Comparison of ENCODE assay signal across 8 cellular contexts in the genomic region with DNA sequence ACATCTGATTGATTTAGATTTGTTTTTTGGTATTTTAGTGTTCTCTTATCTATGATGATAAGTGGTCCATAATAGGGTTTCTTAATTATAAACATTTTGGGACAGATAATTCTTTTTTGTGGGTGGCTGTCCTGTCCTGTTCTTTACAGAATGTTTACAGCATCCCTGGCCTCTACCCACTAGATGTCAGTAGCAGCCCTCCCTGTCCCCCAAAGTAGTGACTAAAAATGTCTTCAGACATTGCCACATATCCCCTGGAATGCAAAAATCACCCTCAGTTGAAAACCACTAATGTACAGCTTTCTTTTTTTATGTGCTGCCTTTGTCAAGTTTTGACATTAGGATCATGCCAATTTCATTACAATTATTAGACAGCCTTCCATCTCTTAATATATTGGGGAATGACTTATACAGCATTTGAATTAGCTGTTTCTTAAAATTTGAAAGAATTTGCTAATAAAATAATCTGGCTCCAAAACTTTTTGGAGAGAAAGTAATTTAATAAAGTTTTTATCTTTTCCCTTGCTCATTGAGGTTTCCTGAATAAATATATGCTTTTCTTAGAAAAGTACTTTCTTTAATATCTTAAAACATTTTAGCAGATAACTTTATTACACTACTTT. TPM values are rescaled to one million over a fixed set of nuclear protein-coding genes. Genes with fewer than 3 reads are reported as not detected.
A peak's percentile ranks its signal among the peaks of the same experiment; 100 is the strongest.
DNase-seq lines count a peak whose midpoint lies in the region; ATAC-seq, FAIRE-seq and TF ChIP-seq lines count a peak whose summit lies in the region.

No MANE protein-coding gene starts in this region.

- no peaks in the 10 kb centered on the region for H3K9me3 ChIP-seq in OCI-LY1 (ENCODE audit: low read length)

- DNase-seq in D721Med (ENCODE audit: insufficient read length, low spot score) (no peak), GM23338 (ENCODE audit: low spot score) (peak; percentile 61), kidney glomerular epithelial cell (lab: John Stamatoyannopoulos, UW) (peak; percentile 14), type B pancreatic cell (ENCODE audit: extremely low spot score, unreplicated experiment) (no peak), NCI-H226 (no peak), NCI-H1436 treated with DMSO at 0.1 percent for 48 hours (lab: John Stamatoyannopoulos, UW) (no peak)
- no peak for DNase-seq in activated naive CD4-positive, alpha-beta T cell treated with anti-CD3 and anti-CD28 coated beads, Interleukin-2, amount 50 U/mL, for 72 hours (ENCODE audit: low spot score in 2 of 2)

- no peak for FAIRE-seq in D721Med (lab: Jason Lieb, UNC)

- H3K9me2 ChIP-seq in GM23338 (ENCODE audit: insufficient read depth) (no peaks in the 10 kb centered on the region), OCI-LY1 (ENCODE audit: low read depth, low read length) (no peaks in the 10 kb centered on the region)

- H4K20me1 ChIP-seq in GM23338 (replicated peaks; ENCODE audit: insufficient read depth) (no peaks in the 10 kb centered on the region), OCI-LY1 (ENCODE audit: insufficient read depth, low read length) (no peaks in the 10 kb centered on the region)

- H3K9me3 Mint-ChIP-seq in GM23338 = no peaks in the 10 kb centered on the region
- no peaks in the 10 kb centered on the region for H3K9me3 Mint-ChIP-seq in activated naive CD4-positive, alpha-beta T cell treated with anti-CD3 and anti-CD28 coated beads, Interleukin-2, amount 50 U/mL, for 72 hours
- H3K9me3 Mint-ChIP-seq in type B pancreatic cell = no peaks in the 10 kb centered on the region

- no peaks in the 10 kb centered on the region for H3K79me2 ChIP-seq in GM23338 (replicated peaks; ENCODE audit: insufficient read depth)
- no peaks in the 10 kb centered on the region for H3K79me2 ChIP-seq in OCI-LY1 (ENCODE audit: insufficient read depth, low read length)

- H3K4me3 ChIP-seq in GM23338 (no peak overlapping the region), OCI-LY1 (ENCODE audit: low read depth, low read length, poor library complexity, severe bottlenecking) (no peak overlapping the region)

- H3K36me3 Mint-ChIP-seq in GM23338 (ENCODE audit: low read depth) = no peaks in the 10 kb centered on the region
- peaks cover 12 to 52% of the 10 kb centered on the region in 2 donors for H3K36me3 Mint-ChIP-seq in activated naive CD4-positive, alpha-beta T cell treated with anti-CD3 and anti-CD28 coated beads, Interleukin-2, amount 50 U/mL, for 72 hours
- peaks cover 4% of the 10 kb centered on the region for H3K36me3 Mint-ChIP-seq in type B pancreatic cell

- H3K9ac ChIP-seq in OCI-LY1 (ENCODE audit: low read length) = no peak overlapping the region

- H3K4me2 ChIP-seq in GM23338 (no peak overlapping the region), OCI-LY1 (ENCODE audit: low read length) (no peak overlapping the region)

- H3K27me3 Mint-ChIP-seq in GM23338 (ENCODE audit: insufficient read depth, low read depth, poor library complexity) (peaks cover 2% of the 10 kb centered on the region), type B pancreatic cell (no peaks in the 10 kb centered on the region)

- H3K4me1 Mint-ChIP-seq in GM23338 (peaks cover 6% of the 10 kb centered on the region; the same call in 2 of the 3 replicates), type B pancreatic cell (ENCODE audit: unreplicated experiment) (no peaks in the 10 kb centered on the region)

- H3F3A ChIP-seq in GM23338 (replicated peaks; ENCODE audit: low read depth) = no peaks in the 10 kb centered on the region
- H3F3A ChIP-seq in OCI-LY1 (ENCODE audit: insufficient read depth, low read length) = no peaks in the 10 kb centered on the region

- peak; percentile 15 for TF ChIP-seq CTCF in D721Med (IDR thresholded peaks at IDR 0.05; ENCODE audit: insufficient read depth, missing control alignments)
- peak; percentile 76 to 84 for TF ChIP-seq CTCF in GM23338 (conservative IDR thresholded peaks at IDR 0.05; ENCODE audit: low read depth in 2 of 2)
- peak; percentile 69 for TF ChIP-seq CTCF in OCI-LY1 (IDR thresholded peaks at IDR 0.05; ENCODE audit: low read length)
- peak; percentile 60 for TF ChIP-seq CTCF in type B pancreatic cell (conservative IDR thresholded peaks at IDR 0.05)

- H3K36me3 ChIP-seq in GM23338 (ENCODE audit: insufficient read depth) = no peaks in the 10 kb centered on the region
- H3K36me3 ChIP-seq in OCI-LY1 (ENCODE audit: insufficient read depth, low read length) = peaks cover 99% of the 10 kb centered on the region

- H3K27ac Mint-ChIP-seq in GM23338 (no peak overlapping the region), type B pancreatic cell (no peak overlapping the region)
- no peak overlapping the region for H3K27ac Mint-ChIP-seq in activated naive CD4-positive, alpha-beta T cell treated with anti-CD3 and anti-CD28 coated beads, Interleukin-2, amount 50 U/mL, for 72 hours

- H3K27ac ChIP-seq in GM23338 (ENCODE audit: low read depth) = no peak overlapping the region
- no peak overlapping the region for H3K27ac ChIP-seq in OCI-LY1 (ENCODE audit: low read depth, low read length, poor library complexity, severe bottlenecking)

- peak; percentile 70 for ATAC-seq in GM23338
- ATAC-seq in activated naive CD4-positive, alpha-beta T cell treated with anti-CD3 and anti-CD28 coated beads, Interleukin-2, amount 50 U/mL, for 72 hours = peak; percentile 63 to 70

- no peak overlapping the region for H2AFZ ChIP-seq in GM23338
- no peak overlapping the region for H2AFZ ChIP-seq in OCI-LY1 (ENCODE audit: low read length)

- H3K27me3 ChIP-seq in GM23338 (ENCODE audit: insufficient read depth) = no peaks in the 10 kb centered on the region
- H3K27me3 ChIP-seq in OCI-LY1 (ENCODE audit: insufficient read depth, low read length) = no peaks in the 10 kb centered on the region

- H3K4me1 ChIP-seq in GM23338 (ENCODE audit: insufficient read depth) (no peaks in the 10 kb centered on the region), OCI-LY1 (ENCODE audit: insufficient read depth, low read length, severe bottlenecking) (peaks cover 7% of the 10 kb centered on the region)

- no peak overlapping the region for H3K4me3 Mint-ChIP-seq in GM23338
- no peak overlapping the region for H3K4me3 Mint-ChIP-seq in type B pancreatic cell

TF ChIP-seq in GM23338, 12 proteins besides CTCF, POLR2A, EP300 and RAD21:
- TF ChIP-seq ZNF331 (CRISPR knock-in tag; IDR thresholded peaks at IDR 0.05; ENCODE audit: low read depth) = no peak
- TF ChIP-seq NANOG (IDR thresholded peaks at IDR 0.05; ENCODE audit: borderline replicate concordance) = no peak
- no peak for TF ChIP-seq EZH2 (IDR thresholded peaks at IDR 0.05; ENCODE audit: low read depth, unreplicated experiment)
- TF ChIP-seq, protein P1, sequence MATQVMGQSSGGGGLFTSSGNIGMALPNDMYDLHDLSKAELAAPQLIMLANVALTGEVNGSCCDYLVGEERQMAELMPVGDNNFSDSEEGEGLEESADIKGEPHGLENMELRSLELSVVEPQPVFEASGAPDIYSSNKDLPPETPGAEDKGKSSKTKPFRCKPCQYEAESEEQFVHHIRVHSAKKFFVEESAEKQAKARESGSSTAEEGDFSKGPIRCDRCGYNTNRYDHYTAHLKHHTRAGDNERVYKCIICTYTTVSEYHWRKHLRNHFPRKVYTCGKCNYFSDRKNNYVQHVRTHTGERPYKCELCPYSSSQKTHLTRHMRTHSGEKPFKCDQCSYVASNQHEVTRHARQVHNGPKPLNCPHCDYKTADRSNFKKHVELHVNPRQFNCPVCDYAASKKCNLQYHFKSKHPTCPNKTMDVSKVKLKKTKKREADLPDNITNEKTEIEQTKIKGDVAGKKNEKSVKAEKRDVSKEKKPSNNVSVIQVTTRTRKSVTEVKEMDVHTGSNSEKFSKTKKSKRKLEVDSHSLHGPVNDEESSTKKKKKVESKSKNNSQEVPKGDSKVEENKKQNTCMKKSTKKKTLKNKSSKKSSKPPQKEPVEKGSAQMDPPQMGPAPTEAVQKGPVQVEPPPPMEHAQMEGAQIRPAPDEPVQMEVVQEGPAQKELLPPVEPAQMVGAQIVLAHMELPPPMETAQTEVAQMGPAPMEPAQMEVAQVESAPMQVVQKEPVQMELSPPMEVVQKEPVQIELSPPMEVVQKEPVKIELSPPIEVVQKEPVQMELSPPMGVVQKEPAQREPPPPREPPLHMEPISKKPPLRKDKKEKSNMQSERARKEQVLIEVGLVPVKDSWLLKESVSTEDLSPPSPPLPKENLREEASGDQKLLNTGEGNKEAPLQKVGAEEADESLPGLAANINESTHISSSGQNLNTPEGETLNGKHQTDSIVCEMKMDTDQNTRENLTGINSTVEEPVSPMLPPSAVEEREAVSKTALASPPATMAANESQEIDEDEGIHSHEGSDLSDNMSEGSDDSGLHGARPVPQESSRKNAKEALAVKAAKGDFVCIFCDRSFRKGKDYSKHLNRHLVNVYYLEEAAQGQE (IDR thresholded peaks at IDR 0.05; ENCODE audit: unreplicated experiment) = no peak
- TF ChIP-seq, protein P2, sequence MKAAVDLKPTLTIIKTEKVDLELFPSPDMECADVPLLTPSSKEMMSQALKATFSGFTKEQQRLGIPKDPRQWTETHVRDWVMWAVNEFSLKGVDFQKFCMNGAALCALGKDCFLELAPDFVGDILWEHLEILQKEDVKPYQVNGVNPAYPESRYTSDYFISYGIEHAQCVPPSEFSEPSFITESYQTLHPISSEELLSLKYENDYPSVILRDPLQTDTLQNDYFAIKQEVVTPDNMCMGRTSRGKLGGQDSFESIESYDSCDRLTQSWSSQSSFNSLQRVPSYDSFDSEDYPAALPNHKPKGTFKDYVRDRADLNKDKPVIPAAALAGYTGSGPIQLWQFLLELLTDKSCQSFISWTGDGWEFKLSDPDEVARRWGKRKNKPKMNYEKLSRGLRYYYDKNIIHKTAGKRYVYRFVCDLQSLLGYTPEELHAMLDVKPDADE (IDR thresholded peaks at IDR 0.05) = no peak
- TF ChIP-seq ZNF114 (CRISPR knock-in tag; IDR thresholded peaks at IDR 0.05) = no peak
- no peak for TF ChIP-seq JUNB (IDR thresholded peaks at IDR 0.05; ENCODE audit: unreplicated experiment)
- TF ChIP-seq STAT1 (IDR thresholded peaks at IDR 0.05; ENCODE audit: unreplicated experiment) = no peak
- TF ChIP-seq CREB1 (CRISPR knock-in tag; IDR thresholded peaks at IDR 0.05; ENCODE audit: low read depth) = no peak
- no peak for TF ChIP-seq EZH2phosphoT487 (IDR thresholded peaks at IDR 0.05; ENCODE audit: unreplicated experiment)

RNA-seq across cellular contexts. Expression of a gene that starts 19.5 kb away (rescaled TPM):
- total RNA-seq in GM23338 (2014; rRNA removed; shearing (Covaris generic)) = 3.8 and 6.0 TPM in 2 replicates
- 3.0 and 4.8 TPM in 2 replicates for polyA plus RNA-seq in GM23338 (2016; fragmentation: Nextera tagmentation; extraction: Ambion mirVana)
- 100 to 1,000 TPM; 138 to 262 TPM for total RNA-seq in activated naive CD4-positive, alpha-beta T cell treated with anti-CD3 and anti-CD28 coated beads, Interleukin-2, amount 50 U/mL, for 72 hours
- total RNA-seq in type B pancreatic cell (ENCODE audit: low replicate concordance) = 7.0 and 19.2 TPM in 2 replicates

Comparison
In these comparisons a context has a peak if more than half of its experiments do, and no peak if none do; other contexts are left out.
1. DNase-seq: peak in GM23338 (single experiment) and kidney glomerular epithelial cell (single experiment); none in D721Med (single experiment), activated naive CD4-positive, alpha-beta T cell treated with anti-CD3 and anti-CD28 coated beads, Interleukin-2, amount 50 U/mL, for 72 hours (0 of 2), type B pancreatic cell (single experiment), NCI-H226 (single experiment) and NCI-H1436 treated with DMSO at 0.1 percent for 48 hours (single experiment).
2. CTCF ChIP-seq: peak in every context shown above with its lines; median percentile 80 in GM23338; 69 in OCI-LY1; 60 in type B pancreatic cell; 15 in D721Med.